Comparison of ENCODE assay signal across 7 cellular contexts in the genomic region with DNA sequence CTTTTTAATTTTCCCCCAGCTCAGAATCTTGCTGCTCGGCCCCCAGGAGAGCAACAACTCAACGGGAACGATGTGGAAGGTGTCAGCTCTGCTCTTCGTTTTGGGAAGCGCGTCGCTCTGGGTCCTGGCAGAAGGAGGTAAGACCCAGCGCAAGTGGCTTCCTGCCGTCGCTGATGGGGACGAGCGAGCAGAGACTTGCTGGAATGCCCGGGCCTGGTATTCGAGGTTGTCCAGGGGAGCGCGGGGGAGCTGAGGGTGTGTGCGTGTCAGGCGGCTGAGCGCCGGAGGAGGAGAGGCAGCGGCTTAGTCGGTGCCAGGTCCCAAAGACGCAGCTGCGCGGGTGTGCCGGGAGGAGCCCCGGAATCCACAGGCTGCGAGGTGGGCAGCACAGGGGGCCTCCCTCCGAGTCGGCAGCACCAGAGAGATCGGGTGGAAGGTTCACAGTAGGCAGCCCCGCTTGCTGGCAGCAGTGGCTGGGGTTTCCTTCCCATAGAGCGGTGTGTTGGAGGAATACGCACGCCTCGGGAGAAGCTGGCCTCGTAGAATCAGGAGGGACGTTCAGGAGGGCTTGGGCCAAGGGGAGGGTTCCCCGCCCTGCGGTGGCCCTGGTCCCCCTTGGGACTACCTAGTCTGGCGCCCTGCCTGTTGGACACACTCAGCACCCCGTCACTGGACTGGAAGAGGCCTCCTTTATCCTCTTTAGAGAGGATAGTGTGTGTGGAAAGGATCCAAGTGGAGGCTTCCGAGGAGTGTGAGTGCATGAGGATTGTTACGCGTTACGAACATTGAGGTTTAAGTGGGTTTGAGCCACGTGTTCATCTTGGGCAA. TPM values are rescaled to one million over a fixed set of nuclear protein-coding genes. Genes with fewer than 3 reads are reported as not detected.
A peak's percentile ranks its signal among the peaks of the same experiment; 100 is the strongest.
DNase-seq lines count a peak whose midpoint lies in the region; ATAC-seq and TF ChIP-seq lines count a peak whose summit lies in the region.

No MANE protein-coding gene starts in this region.

- peaks cover 0 to 2% of the 10 kb centered on the region in 2 donors for H3K9me3 ChIP-seq in esophagus (ENCODE audit: control insufficient read depth in 2 of 2, insufficient read depth in 1 of 2, low read depth in 1 of 2, low read length in 1 of 2)
- no peaks in the 10 kb centered on the region for H3K9me3 ChIP-seq in mucosa of descending colon
- no peaks in the 10 kb centered on the region for H3K9me3 ChIP-seq in transverse colon
- H3K9me3 ChIP-seq in SJCRH30 (replicated peaks) = no peaks in the 10 kb centered on the region

- H3K4me1 ChIP-seq in esophagus (ENCODE audit: control insufficient read depth in 2 of 2, insufficient read depth in 2 of 2, low read length in 1 of 2) (peaks cover 2 to 4% of the 10 kb centered on the region in 2 donors), mucosa of descending colon (ENCODE audit: low read depth) (no peaks in the 10 kb centered on the region), transverse colon (no peaks in the 10 kb centered on the region), SJCRH30 (no peaks in the 10 kb centered on the region)

- in situ Hi-C loops in transverse colon (cut with MboI; ENCODE audit: low pct_ligation_motif_present in 1 of 4, low pct_unique_long_range_greater_than_20kb in 1 of 4, low sequenced_read_pairs in 3 of 4) = no loop called here

- H3K27ac ChIP-seq in esophagus (ENCODE audit: low read depth in 2 of 2, low read length in 1 of 2) = peak overlapping the region; percentile 57 to 81
- H3K27ac ChIP-seq in transverse colon = peak overlapping the region; percentile 70 to 82 (median 79)
- no peak overlapping the region for H3K27ac ChIP-seq in SJCRH30

- peak; percentile 40 for ATAC-seq in mucosa of descending colon
- ATAC-seq in activated CD4-positive, alpha-beta T cell treated with anti-CD3 and anti-CD28 coated beads for 36 hours = no peak

- CTCF ChIA-PET in activated CD4-positive, alpha-beta T cell treated with anti-CD3 and anti-CD28 coated beads for 36 hours (lab: Charles Lee) = no interaction called here

- no peak overlapping the region for H3K27ac Mint-ChIP-seq in activated CD4-positive, alpha-beta T cell treated with anti-CD3 and anti-CD28 coated beads for 36 hours

- H3K4me3 Mint-ChIP-seq in activated CD4-positive, alpha-beta T cell treated with anti-CD3 and anti-CD28 coated beads for 36 hours = no peak overlapping the region

- H3K4me3 ChIP-seq in esophagus (ENCODE audit: low read depth in 1 of 2, low read length in 2 of 2) (peak overlapping the region; percentile 45 to 51), mucosa of descending colon (no peak overlapping the region), transverse colon (peak overlapping the region; percentile 9 to 50 (median 41)), SJCRH30 (no peak overlapping the region)

- H3K4me1 Mint-ChIP-seq in activated CD4-positive, alpha-beta T cell treated with anti-CD3 and anti-CD28 coated beads for 36 hours = no peaks in the 10 kb centered on the region

- TF ChIP-seq EP300 in transverse colon (IDR thresholded peaks at IDR 0.05; ENCODE audit: low read depth) = no peak

- TF ChIP-seq POLR2A in transverse colon (IDR thresholded peaks at IDR 0.05) = no peak

- peaks cover 50% of the 10 kb centered on the region for H3K27me3 Mint-ChIP-seq in activated CD4-positive, alpha-beta T cell treated with anti-CD3 and anti-CD28 coated beads for 36 hours

- POLR2A ChIA-PET in activated CD4-positive, alpha-beta T cell treated with anti-CD3 and anti-CD28 coated beads for 36 hours (lab: Charles Lee) = no interaction called here

- H3K36me3 Mint-ChIP-seq in activated CD4-positive, alpha-beta T cell treated with anti-CD3 and anti-CD28 coated beads for 36 hours (ENCODE audit: low read depth) = no peaks in the 10 kb centered on the region

- H3K36me3 ChIP-seq in esophagus (ENCODE audit: control insufficient read depth in 2 of 2, insufficient read depth in 2 of 2, low read length in 1 of 2) (no peaks in the 10 kb centered on the region), mucosa of descending colon (ENCODE audit: low read depth) (no peaks in the 10 kb centered on the region), transverse colon (no peaks in the 10 kb centered on the region), SJCRH30 (no peaks in the 10 kb centered on the region)

- intact Hi-C loops in mucosa of descending colon (cut with DNase I, micrococcal nuclease) (no loop called here), transverse colon (cut with DNase I; ENCODE audit: low total_unique reads) (no loop called here)
- intact Hi-C loops in activated CD4-positive, alpha-beta T cell treated with anti-CD3 and anti-CD28 coated beads for 36 hours (cut with DNase I, micrococcal nuclease) = no loop called here

- H3K9me3 Mint-ChIP-seq in activated CD4-positive, alpha-beta T cell treated with anti-CD3 and anti-CD28 coated beads for 36 hours (ENCODE audit: low read depth) = no peaks in the 10 kb centered on the region

- DNase-seq in NCI-H510A treated with DMSO at 0.1 percent for 48 hours (lab: John Stamatoyannopoulos, UW) (peak; percentile 43), mucosa of descending colon (peak in 2 of 3 donors; percentile 28 to 53), transverse colon (no peak), SJCRH30 (no peak), SHP77 treated with DMSO at 0.1 percent for 48 hours (lab: John Stamatoyannopoulos, UW) (no peak)
- no peak for DNase-seq in activated CD4-positive, alpha-beta T cell treated with anti-CD3 and anti-CD28 coated beads for 36 hours

- WGBS in esophagus, 2 donors = 5 to 11% methylated on average over 47 of the region's 47 CpGs
- WGBS in transverse colon (ENCODE audit: low coverage in 1 of 2), 2 donors = 26% methylated on average over 23 of the region's 47 CpGs; no CpG with 5 or more reads in 1 of the 2 donors

- TF ChIP-seq CTCF in mucosa of descending colon (IDR thresholded peaks at IDR 0.05) (no peak), transverse colon (IDR thresholded peaks at IDR 0.05) (no peak)

- H3K27me3 ChIP-seq in esophagus (ENCODE audit: control insufficient read depth in 1 of 2, insufficient read depth in 2 of 2, low read length in 2 of 2) = no peaks in the 10 kb centered on the region
- peaks cover 48% of the 10 kb centered on the region for H3K27me3 ChIP-seq in transverse colon
- H3K27me3 ChIP-seq in SJCRH30 = peaks cover 3% of the 10 kb centered on the region

RNA-seq across cellular contexts. Expression of a gene that starts 0.5 kb away (rescaled TPM):
- polyA plus RNA-seq in esophagus = 10 to 100 TPM in 1 of 2 donors, 1 to 10 TPM in 1; 2.4 to 11.9 TPM
- total RNA-seq in mucosa of descending colon = 10 to 100 TPM in 2 of 3 donors, 1 to 10 TPM in 1; 1.0 to 12.8 (median 12.6) TPM
- total RNA-seq in transverse colon = 10 to 100 TPM in 1 of 4 donors, 1 to 10 TPM in 3; 3.4 to 11.7 (median 5.6) TPM
- total RNA-seq in activated CD4-positive, alpha-beta T cell treated with anti-CD3 and anti-CD28 coated beads for 36 hours = not detected
- total RNA-seq in SJCRH30 (2014; rRNA removed; shearing (Covaris generic)) = not detected in 2 replicates

Comparison
In these comparisons a context has a peak if more than half of its experiments do, and no peak if none do; other contexts are left out.
1. DNase-seq: peak in NCI-H510A treated with DMSO at 0.1 percent for 48 hours (single experiment) and mucosa of descending colon (2 of 3); none in transverse colon (single experiment), activated CD4-positive, alpha-beta T cell treated with anti-CD3 and anti-CD28 coated beads for 36 hours (single experiment), SJCRH30 (0 of 2) and SHP77 treated with DMSO at 0.1 percent for 48 hours (single experiment).
2. H3K4me3 ChIP-seq: peak in esophagus (2 of 2) and transverse colon (4 of 4); none in mucosa of descending colon (single experiment) and SJCRH30 (single experiment).